ENCODE assay signal across 11 cellular contexts in genomic region chr12:1760566-1761382, GRCh38. TPM values are rescaled to one million over a fixed set of nuclear protein-coding genes. Genes with fewer than 3 reads are reported as not detected.
DNase-seq lines count a peak whose midpoint lies in the region; ATAC-seq and TF ChIP-seq lines count a peak whose summit lies in the region.
"Had no signal": no experiment of that assay in that cellular context is flagged by ENCODE, and none has a peak within 500 bp of the region (broad histone marks: within the 10 kb centered on the region; RNA-seq: fewer than 3 reads in every experiment).

No MANE protein-coding gene starts in this region.

- H3K9me3 ChIP-seq in lung (ENCODE audit: control insufficient read depth in 2 of 2, insufficient read depth in 1 of 2, low read length in 1 of 2), result no peaks in the 10 kb centered on the region
- H3K9me3 ChIP-seq: right atrium auricular region had no signal

- H3K27me3 ChIP-seq in lung (ENCODE audit: control insufficient read depth, insufficient read depth), result no peaks in the 10 kb centered on the region
- H3K27me3 ChIP-seq: right atrium auricular region had no signal

- no peak for TF ChIP-seq CTCF in lung (IDR thresholded peaks at IDR 0.05; ENCODE audit: control extremely low read depth, extremely low read depth)

- peaks cover 4 to 6% of the 10 kb centered on the region in 2 donors for H3K4me1 ChIP-seq in lung (ENCODE audit: control insufficient read depth in 2 of 2, insufficient read depth in 2 of 2, low read length in 2 of 2)
- H3K4me1 ChIP-seq: right atrium auricular region had no signal

- 88 to 90% methylated on average over 2 of the region's 2 CpGs for whole genome bisulfite sequencing in lung, 2 donors

- peaks cover 7 to 9% of the 10 kb centered on the region in 2 donors for H3K36me3 ChIP-seq in lung (ENCODE audit: control insufficient read depth in 2 of 2, insufficient read depth in 2 of 2, low read length in 2 of 2)

- peak; percentile 76 for DNase-seq in DMS53 (lab: John Stamatoyannopoulos, UW)
- DNase-seq in MV-4-11 (lab: John Stamatoyannopoulos, UW), result peak; percentile 29
- peak; percentile 85 for DNase-seq in dermis blood vessel endothelial cell
- no peak for DNase-seq in lung (ENCODE audit: low spot score)
- DNase-seq in mesenteric fat pad (ENCODE audit: low spot score), result no peak
- DNase-seq in stimulated activated CD4-positive, alpha-beta T cell treated with anti-CD3 and anti-CD28 coated beads, Interleukin-2, amount 100 ng/mL, for 24 hours, result no peak
- DNase-seq: NCI-H187, SIG-M5 had no signal

- no peak overlapping the region for H3K27ac ChIP-seq in lung (ENCODE audit: low read depth in 1 of 2, low read length in 1 of 2)
- H3K27ac ChIP-seq: right atrium auricular region had no signal

- ATAC-seq in lung (ENCODE audit: insufficient read depth, low FRiP score), result peak; percentile 66
- no peak for ATAC-seq in HG03039 (IDR thresholded peaks at IDR 0.05; ENCODE audit: unreplicated experiment)
- no peak for ATAC-seq in HG02571 (IDR thresholded peaks at IDR 0.05; ENCODE audit: unreplicated experiment)

- no peak overlapping the region for H3K4me3 ChIP-seq in lung
- H3K4me3 ChIP-seq: right atrium auricular region had no signal

RNA-seq across cellular contexts. Expression of gene LRTM2, which starts 59.6 kb away (rescaled TPM):
- not detected in 2 replicates for total RNA-seq in dermis blood vessel endothelial cell
- total RNA-seq in lung, result not detected
- under 1 TPM; 0.01 to 0.06 TPM for polyA plus RNA-seq in lung
- not detected for total RNA-seq in mesenteric fat pad
- total RNA-seq: right atrium auricular region had no signal

Comparison
In these comparisons a context has a peak if more than half of its experiments do, and no peak if none do; other contexts are left out.
1. DNase-seq: peak in DMS53 (single experiment), MV-4-11 (single experiment) and dermis blood vessel endothelial cell (single experiment); none in lung (single experiment), mesenteric fat pad (single experiment) and stimulated activated CD4-positive, alpha-beta T cell treated with anti-CD3 and anti-CD28 coated beads, Interleukin-2, amount 100 ng/mL, for 24 hours (0 of 2).